8 cellular contexts compared by ENCODE assay signal in the genomic region with DNA sequence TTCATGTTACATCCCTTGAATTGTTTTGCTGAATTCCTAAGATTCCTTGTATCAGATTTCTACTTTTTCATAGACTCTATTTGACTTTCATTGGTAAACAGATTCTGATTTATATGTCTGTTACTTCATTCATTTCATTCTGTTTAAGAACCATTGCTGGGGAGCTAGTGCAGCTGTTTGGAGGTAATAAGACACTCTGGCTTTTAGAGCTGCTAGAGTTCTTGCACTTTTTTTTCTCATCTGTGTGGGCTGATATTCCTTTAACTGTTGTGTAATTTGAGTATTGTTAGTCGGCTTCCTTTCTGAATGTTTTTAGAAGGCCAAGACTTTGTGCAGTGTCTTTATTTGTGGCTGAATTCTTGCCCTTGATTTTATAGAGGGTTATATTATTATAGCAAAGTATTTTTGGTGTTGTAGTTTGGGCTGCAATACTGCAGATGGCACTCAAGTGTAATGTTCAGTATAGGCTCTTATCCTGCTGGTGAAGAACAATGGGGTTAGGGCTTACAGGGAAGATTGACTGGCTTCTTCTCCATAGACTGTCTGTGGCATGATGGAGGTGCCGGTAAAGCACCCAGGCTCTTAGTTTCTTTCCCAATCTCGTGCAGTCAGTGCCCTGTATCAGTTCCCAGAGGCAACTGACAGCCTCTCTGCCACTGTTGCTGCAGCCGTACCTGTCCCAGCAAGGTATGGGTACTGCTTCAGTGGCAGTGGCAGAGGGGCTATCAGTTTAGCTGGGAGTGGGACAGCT.
DNase-seq lines count a peak whose midpoint lies in the region; TF ChIP-seq lines count a peak whose summit lies in the region.

No MANE protein-coding gene starts in this region.

- H3K4me3 ChIP-seq in GM12875 (ENCODE audit: low read depth, low read length) (no peak overlapping the region), HAP-1 (no peak overlapping the region)

- in situ Hi-C loops in HAP-1 (cut with MboI; ENCODE audit: low sequenced_read_pairs) = loop anchor here (25.0 kb wide), 1 partner anchor 129 kb away; no protein-coding TSS in a partner anchor

- H3K27me3 ChIP-seq in HAP-1 (ENCODE audit: low read depth) = no peaks in the 10 kb centered on the region; the same call in 1 of the 2 replicates

- peak; percentile 33 to 65 for DNase-seq in HAP-1 (ENCODE audit: low spot score in 2 of 2)
- DNase-seq in LoVo (ENCODE audit: low spot score) = peak; percentile 23
- peak; percentile 63 for DNase-seq in amniotic epithelial cell (ENCODE audit: low read depth)
- DNase-seq in myocyte (ENCODE audit: low read depth) = peak; percentile 75
- DNase-seq in cerebellar nuclear complex (lab: John Stamatoyannopoulos, UW) = no peak
- no peak for DNase-seq in NCI-H187 treated with DMSO at 0.1 percent for 48 hours (lab: John Stamatoyannopoulos, UW)
- DNase-seq in activated CD4-positive, alpha-beta T cell treated with anti-CD3 and anti-CD28 coated beads for 4 hours = no peak

- H3K36me3 ChIP-seq in HAP-1 (replicated peaks) = no peaks in the 10 kb centered on the region

- H3K4me1 ChIP-seq in HAP-1 = no peaks in the 10 kb centered on the region

- TF ChIP-seq CTCF in GM12875 (IDR thresholded peaks at IDR 0.05; ENCODE audit: borderline replicate concordance, insufficient read depth, low read depth, low read length) = peak; percentile 34; the same call in 1 of the 2 replicates

- H3K9me3 ChIP-seq in HAP-1 = no peaks in the 10 kb centered on the region

Comparison
In these comparisons a context has a peak if more than half of its experiments do, and no peak if none do; other contexts are left out.
1. DNase-seq: peak in HAP-1 (2 of 2), LoVo (single experiment), amniotic epithelial cell (single experiment) and myocyte (single experiment); none in cerebellar nuclear complex (0 of 2), NCI-H187 treated with DMSO at 0.1 percent for 48 hours (single experiment) and activated CD4-positive, alpha-beta T cell treated with anti-CD3 and anti-CD28 coated beads for 4 hours (0 of 2).